Comparison of ENCODE assay signal across 8 cellular contexts in genomic region chr4:95510145-95510544, GRCh38. TPM values are rescaled to one million over a fixed set of nuclear protein-coding genes. Genes with fewer than 3 reads are reported as not detected.
A peak's percentile ranks its signal among the peaks of the same experiment; 100 is the strongest.
DNase-seq lines count a peak whose midpoint lies in the region; ATAC-seq and TF ChIP-seq lines count a peak whose summit lies in the region.

No MANE protein-coding gene starts in this region.

- intact Hi-C loops in lower leg skin (cut with DNase I; ENCODE audit: low total_unique reads), result no loop called here

- H3K9me3 Mint-ChIP-seq in brain, result peaks cover 0 to 4% (median 0%) of the 10 kb centered on the region in 5 experiments
- H3K9me3 Mint-ChIP-seq in nephron, result no peaks in the 10 kb centered on the region

- TF ChIP-seq CTCF in GM10266 (IDR thresholded peaks at IDR 0.05; ENCODE audit: control insufficient read depth, insufficient read depth, low read depth, missing control alignments) (peak; percentile 42), brain (conservative IDR thresholded peaks at IDR 0.05) (peak; percentile 69 to 78), nephron (IDR thresholded peaks at IDR 0.05; ENCODE audit: unreplicated experiment in 3 of 3) (peak; percentile 63 to 79 (median 73)), lower leg skin (IDR thresholded peaks at IDR 0.05) (no peak)

- H3K4me3 ChIP-seq in lower leg skin (ENCODE audit: low read depth, poor library complexity, severe bottlenecking), result no peak overlapping the region

- no peak for ATAC-seq in HG02981 (IDR thresholded peaks at IDR 0.05; ENCODE audit: unreplicated experiment)

- 7 to 8% methylated on average over 2 of the region's 2 CpGs for WGBS in lower leg skin, 2 donors

- no peak overlapping the region for H3K27ac Mint-ChIP-seq in brain
- no peak overlapping the region for H3K27ac Mint-ChIP-seq in nephron

- H3K27me3 Mint-ChIP-seq in brain (peaks cover 40% of the 10 kb centered on the region), nephron (ENCODE audit: low read depth) (no peaks in the 10 kb centered on the region)

- TF ChIP-seq POLR2A in lower leg skin (IDR thresholded peaks at IDR 0.05), result no peak

- H3K4me1 Mint-ChIP-seq in brain (peaks cover 38% of the 10 kb centered on the region), nephron (peaks cover 10% of the 10 kb centered on the region)

- H3K4me3 Mint-ChIP-seq in brain (no peak overlapping the region), nephron (no peak overlapping the region)

- DNase-seq in GM10266 (ENCODE audit: extremely low spot score) (no peak), LHCN-M2 (ENCODE audit: low read depth) (peak; percentile 27), HPDE6-E6E7 (ENCODE audit: extremely low spot score) (no peak), cerebellar nuclear complex (lab: John Stamatoyannopoulos, UW) (no peak), lower leg skin (ENCODE audit: low spot score in 2 of 2) (no peak)

- H3K36me3 Mint-ChIP-seq in brain (no peaks in the 10 kb centered on the region), nephron (ENCODE audit: low read depth) (peaks cover 5% of the 10 kb centered on the region)

RNA-seq across cellular contexts. Expression of gene UNC5C, which starts 38.6 kb away (rescaled TPM):
- total RNA-seq in LHCN-M2 (2014; rRNA removed), result 0.06 and 0.11 TPM in 2 replicates
- 0.13 TPM for polyA plus RNA-seq in LHCN-M2 (2012)
- polyA plus RNA-seq in brain (ENCODE audit: insufficient read depth, low read depth, low replicate concordance), result 3.7 TPM
- 1 to 10 TPM in 2 of 4 donors, under 1 TPM in 2; 0.34 to 1.8 (median 1.2) TPM for total RNA-seq in lower leg skin

Comparison
In these comparisons a context has a peak if more than half of its experiments do, and no peak if none do; other contexts are left out.
1. CTCF ChIP-seq: peak in GM10266 (single experiment), brain (2 of 2) and nephron (3 of 3); none in lower leg skin (0 of 3).